ENCODE assay signal across 8 cellular contexts in the genomic region with DNA sequence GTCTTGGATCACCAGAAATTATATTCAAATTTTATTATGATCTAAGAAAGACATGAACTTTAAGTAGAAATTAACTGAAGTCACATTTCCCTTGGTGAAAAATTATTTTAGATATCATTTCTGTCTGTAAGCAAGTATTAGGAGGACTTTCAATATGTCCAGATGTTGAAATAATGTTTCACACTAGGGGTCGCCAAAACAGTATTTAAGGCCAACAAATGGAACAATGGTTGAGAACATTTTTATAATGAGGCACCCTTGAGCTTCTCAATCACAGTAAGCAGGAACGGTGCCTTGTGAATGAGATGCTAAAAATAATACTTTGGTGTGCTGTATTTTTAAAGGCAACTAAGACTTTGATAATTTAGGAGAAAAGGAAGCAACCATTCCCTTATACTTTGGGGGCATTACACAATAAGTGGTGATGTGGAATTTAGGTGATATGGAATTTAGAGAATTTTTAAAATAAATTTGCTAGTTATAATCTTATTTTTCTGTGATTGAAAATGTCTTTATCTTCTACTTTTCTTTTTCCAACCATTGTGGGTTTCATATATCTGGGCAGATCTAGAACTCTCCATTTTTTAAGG.
A peak's percentile ranks its signal among the peaks of the same experiment; 100 is the strongest.
DNase-seq lines count a peak whose midpoint lies in the region; ATAC-seq, FAIRE-seq and TF ChIP-seq lines count a peak whose summit lies in the region.

No MANE protein-coding gene starts in this region.

- peak; percentile 70 for ATAC-seq in HG03469 (IDR thresholded peaks at IDR 0.05; ENCODE audit: unreplicated experiment)

- DNase-seq in NCI-H510A treated with DMSO at 0.1 percent for 48 hours (lab: John Stamatoyannopoulos, UW) (peak; percentile 14), NCI-H510A (lab: John Stamatoyannopoulos, UW) (no peak), GM19239 (ENCODE audit: insufficient read length, low spot score) (peak; percentile 31), NCI-H82 treated with DMSO at 0.1 percent for 48 hours (lab: John Stamatoyannopoulos, UW; ENCODE audit: unreplicated experiment) (peak; percentile 28), astrocyte of the spinal cord (ENCODE audit: low read depth, low spot score) (peak; percentile 81), iPS-NIHi11 (ENCODE audit: low spot score) (peak; percentile 60)
- DNase-seq in stimulated activated CD4-positive, alpha-beta T cell treated with anti-CD3 and anti-CD28 coated beads, Interleukin-4, amount 100 ng/mL, for 24 hours: peak; percentile 62

- FAIRE-seq in GM19239 (lab: Jason Lieb, UNC): peak; percentile 99

- in situ Hi-C loops in astrocyte of the spinal cord (cut with HindIII; ENCODE audit: low sequenced_read_pairs): loop anchor here (25.0 kb wide), 1 partner anchor 382 kb away; no protein-coding TSS in a partner anchor

- peak; percentile 47 for TF ChIP-seq CTCF in astrocyte of the spinal cord (IDR thresholded peaks at IDR 0.05; ENCODE audit: low read depth, low read length)

- no peak overlapping the region for H3K4me3 ChIP-seq in astrocyte of the spinal cord (ENCODE audit: low read depth, low read length)
